8 cellular contexts compared by ENCODE assay signal in genomic region chr5:59542841-59543825, GRCh38.
DNase-seq lines count a peak whose midpoint lies in the region; ATAC-seq and TF ChIP-seq lines count a peak whose summit lies in the region.

No MANE protein-coding gene starts in this region.

- H3K36me3 ChIP-seq in body of pancreas (replicated peaks in 1 of 2; ENCODE audit: insufficient read depth in 1 of 2, low read depth in 2 of 2) (no peaks in the 10 kb centered on the region), testis (ENCODE audit: low read depth, missing control alignments) (no peaks in the 10 kb centered on the region), mesendoderm (ENCODE audit: control insufficient read depth, insufficient read depth, low read length) (no peaks in the 10 kb centered on the region)

- H3K4ac ChIP-seq in mesendoderm (ENCODE audit: low read depth, low read length) = no peak overlapping the region

- H3K9ac ChIP-seq in mesendoderm (ENCODE audit: low read length) = no peak overlapping the region

- H4K8ac ChIP-seq in mesendoderm (ENCODE audit: low read depth, low read length) = no peak overlapping the region

- no peaks in the 10 kb centered on the region for H3K27me3 ChIP-seq in body of pancreas
- H3K27me3 ChIP-seq in layer of hippocampus (ENCODE audit: control insufficient read depth, insufficient read depth, low read length) = no peaks in the 10 kb centered on the region
- no peaks in the 10 kb centered on the region for H3K27me3 ChIP-seq in testis
- no peaks in the 10 kb centered on the region for H3K27me3 ChIP-seq in mesendoderm (ENCODE audit: insufficient read depth, low read length, poor library complexity)

- no peak overlapping the region for H4K5ac ChIP-seq in mesendoderm (ENCODE audit: low read length)

- H2BK120ac ChIP-seq in mesendoderm (ENCODE audit: low read depth, low read length) = no peak overlapping the region

- no peak overlapping the region for H3K23ac ChIP-seq in mesendoderm (ENCODE audit: low read length)

- ATAC-seq in body of pancreas (peak; percentile 36), HG03139 (IDR thresholded peaks at IDR 0.05; ENCODE audit: unreplicated experiment) (no peak), HG02970 (IDR thresholded peaks at IDR 0.05; ENCODE audit: low FRiP score, unreplicated experiment) (no peak)

- H2BK5ac ChIP-seq in mesendoderm (ENCODE audit: low read length) = no peak overlapping the region

- WGBS in body of pancreas, 2 donors = 40 to 50% methylated on average over 6 of the region's 6 CpGs
- WGBS in testis, 2 donors = 45 to 48% methylated on average over 6 of the region's 6 CpGs
- no CpG with 5 or more reads among the region's 6 CpGs for WGBS in mesendoderm (ENCODE audit: extremely low coverage, insufficient coverage, low lambda C conversion rate)

- TF ChIP-seq POLR2A in body of pancreas (IDR thresholded peaks at IDR 0.05) (no peak), testis (IDR thresholded peaks at IDR 0.05) (no peak)

- no peak overlapping the region for H3K18ac ChIP-seq in mesendoderm (ENCODE audit: low read length)

- no peaks in the 10 kb centered on the region for H3K79me2 ChIP-seq in mesendoderm (ENCODE audit: control insufficient read depth, insufficient read depth, low read length)

- H3K4me2 ChIP-seq in mesendoderm (ENCODE audit: low read length) = no peak overlapping the region

- no peak overlapping the region for H3K4me3 ChIP-seq in body of pancreas
- no peak overlapping the region for H3K4me3 ChIP-seq in testis
- no peak overlapping the region for H3K4me3 ChIP-seq in mesendoderm (ENCODE audit: low read length)

- intact Hi-C loops in body of pancreas (cut with DNase I) (no loop called here), testis (cut with DNase I; ENCODE audit: low total_unique reads) (no loop called here)

- H3K4me1 ChIP-seq in body of pancreas (peaks cover 21% of the 10 kb centered on the region), testis (no peaks in the 10 kb centered on the region), mesendoderm (ENCODE audit: control insufficient read depth, low read depth, low read length) (no peaks in the 10 kb centered on the region)

- H3K9me3 ChIP-seq in body of pancreas (no peaks in the 10 kb centered on the region), testis (no peaks in the 10 kb centered on the region)

- H3K27ac ChIP-seq in body of pancreas = peak overlapping the region; percentile 22 to 61 (median 46)
- H3K27ac ChIP-seq in layer of hippocampus (ENCODE audit: low read depth, low read length) = peak overlapping the region; percentile 46
- H3K27ac ChIP-seq in testis = no peak overlapping the region
- no peak overlapping the region for H3K27ac ChIP-seq in mesendoderm (ENCODE audit: low read depth, low read length)

- DNase-seq in NCI-H1105 treated with DMSO at 0.1 percent for 48 hours (lab: John Stamatoyannopoulos, UW) (peak; percentile 84), body of pancreas (peak; percentile 15 to 65 (median 45)), testis (peak; percentile 29), T-helper 2 cell (no peak), mesendoderm (no peak)

- TF ChIP-seq CTCF in body of pancreas (IDR thresholded peaks at IDR 0.05) (no peak), testis (IDR thresholded peaks at IDR 0.05) (no peak)

- no peaks in the 10 kb centered on the region for H3K79me1 ChIP-seq in mesendoderm (ENCODE audit: low read length)

- H2AK5ac ChIP-seq in mesendoderm (ENCODE audit: low read length) = no peak overlapping the region

- H2BK15ac ChIP-seq in mesendoderm (replicated peaks; ENCODE audit: low read depth) = no peak overlapping the region

- H3K56ac ChIP-seq in mesendoderm (ENCODE audit: low read length) = no peak overlapping the region

Comparison
In these comparisons a context has a peak if more than half of its experiments do, and no peak if none do; other contexts are left out.
1. DNase-seq: peak in NCI-H1105 treated with DMSO at 0.1 percent for 48 hours (single experiment), body of pancreas (4 of 4) and testis (single experiment); none in T-helper 2 cell (0 of 5) and mesendoderm (single experiment).
2. H3K27ac ChIP-seq: peak in body of pancreas (4 of 4) and layer of hippocampus (single experiment); none in testis (0 of 2) and mesendoderm (single experiment).